ENCODE assay signal across 8 cellular contexts in genomic region chr10:35640474-35640873, GRCh38. TPM values are rescaled to one million over a fixed set of nuclear protein-coding genes. Genes with fewer than 3 reads are reported as not detected.
DNase-seq lines count a peak whose midpoint lies in the region; ATAC-seq, FAIRE-seq and TF ChIP-seq lines count a peak whose summit lies in the region.

No MANE protein-coding gene starts in this region.

- peak; percentile 30 for ATAC-seq in HG03103 (IDR thresholded peaks at IDR 0.05; ENCODE audit: low read depth, unreplicated experiment)

- FAIRE-seq in bronchial epithelial cell (lab: Jason Lieb, UNC) (no peak), small intestine (lab: Jason Lieb, UNC) (no peak)

- H3K36me3 ChIP-seq in SK-N-MC (ENCODE audit: insufficient read depth, low read length) = no peaks in the 10 kb centered on the region
- no peaks in the 10 kb centered on the region for H3K36me3 ChIP-seq in bronchial epithelial cell (ENCODE audit: control insufficient read depth, insufficient read depth, low read length)
- H3K36me3 ChIP-seq in small intestine (ENCODE audit: control insufficient read depth in 2 of 2, insufficient read depth in 2 of 2, low read length in 2 of 2) = no peaks in the 10 kb centered on the region

- H3K27ac ChIP-seq in SK-N-MC (no peak overlapping the region), small intestine (ENCODE audit: low read depth in 1 of 2, low read length in 1 of 2) (no peak overlapping the region)

- in situ Hi-C loops in GM13977 (cut with MboI; ENCODE audit: low pct_unique_long_range_greater_than_20kb, low sequenced_read_pairs, unreplicated experiment) = no loop called here

- peak overlapping the region; percentile 66 for H3K9ac ChIP-seq in SK-N-MC (ENCODE audit: insufficient read length)

- peak overlapping the region; percentile 80 for H3K4me3 ChIP-seq in SK-N-MC
- peak overlapping the region; percentile 45 for H3K4me3 ChIP-seq in bronchial epithelial cell (ENCODE audit: low read depth, low read length)
- peak overlapping the region; percentile 49 to 59 for H3K4me3 ChIP-seq in small intestine (ENCODE audit: low read depth in 1 of 2, low read length in 2 of 2)

- WGBS in small intestine, 3 donors = 0 to 5% (median 1%) methylated on average over 19 to 53 of the region's 53 CpGs

- TF ChIP-seq CTCF in GM13977 (IDR thresholded peaks at IDR 0.05; ENCODE audit: extremely low read depth, insufficient read depth, missing control alignments) (peak; percentile 63), bronchial epithelial cell (IDR thresholded peaks at IDR 0.05; ENCODE audit: insufficient read depth, low read length, severe bottlenecking) (peak; percentile 53)

- H3K9me3 ChIP-seq in SK-N-MC (ENCODE audit: low read depth, low read length) (no peaks in the 10 kb centered on the region), small intestine (ENCODE audit: control insufficient read depth, low read depth) (no peaks in the 10 kb centered on the region)

- H3K4me1 ChIP-seq in small intestine (ENCODE audit: control insufficient read depth in 2 of 2, insufficient read depth in 1 of 2, low read depth in 1 of 2, low read length in 1 of 2) = peaks cover 0 to 3% of the 10 kb centered on the region in 2 donors

- DNase-seq in AG08395 (ENCODE audit: low spot score) (peak; percentile 67), GM13977 (ENCODE audit: low spot score) (peak; percentile 82), SK-N-MC (ENCODE audit: low read depth, low spot score) (no peak), bronchial epithelial cell (ENCODE audit: low read depth) (peak; percentile 31), iris pigment epithelial cell (ENCODE audit: low read depth) (peak; percentile 73), small intestine (peak; percentile 42), DMS153 treated with DMSO at 0.1 percent for 48 hours (lab: John Stamatoyannopoulos, UW; ENCODE audit: unreplicated experiment) (no peak)

- H3K27me3 ChIP-seq in bronchial epithelial cell (ENCODE audit: control insufficient read depth, insufficient read depth, low read length) = no peaks in the 10 kb centered on the region
- H3K27me3 ChIP-seq in small intestine (ENCODE audit: control insufficient read depth in 2 of 2, insufficient read depth in 2 of 2, low read length in 2 of 2) = peaks cover 7 to 11% of the 10 kb centered on the region in 2 donors

RNA-seq across cellular contexts. Expression of gene FZD8, which starts 1.6 kb away (rescaled TPM):
- 5.2 and 6.8 TPM in 2 replicates for total RNA-seq in bronchial epithelial cell
- 1 to 10 TPM in 1 of 3 donors, under 1 TPM in 1, not detected in 1; 0.27 to 1.6 TPM for polyA plus RNA-seq in small intestine

RNA-seq across cellular contexts. Expression of gene GJD4, which starts 35.3 kb away (rescaled TPM):
- not detected in 2 replicates for total RNA-seq in bronchial epithelial cell
- polyA plus RNA-seq in small intestine = under 1 TPM in 1 of 3 donors, not detected in 2; 0.03 TPM

Comparison
In these comparisons a context has a peak if more than half of its experiments do, and no peak if none do; other contexts are left out.
1. DNase-seq: peak in AG08395 (single experiment), GM13977 (single experiment), bronchial epithelial cell (single experiment), iris pigment epithelial cell (single experiment) and small intestine (single experiment); none in SK-N-MC (single experiment) and DMS153 treated with DMSO at 0.1 percent for 48 hours (single experiment).
2. Peak in every context shown above with its lines, with median percentiles within 50 percentile points of each other: H3K4me3 ChIP-seq.